ENCODE assay signal across 8 cellular contexts in the genomic region with DNA sequence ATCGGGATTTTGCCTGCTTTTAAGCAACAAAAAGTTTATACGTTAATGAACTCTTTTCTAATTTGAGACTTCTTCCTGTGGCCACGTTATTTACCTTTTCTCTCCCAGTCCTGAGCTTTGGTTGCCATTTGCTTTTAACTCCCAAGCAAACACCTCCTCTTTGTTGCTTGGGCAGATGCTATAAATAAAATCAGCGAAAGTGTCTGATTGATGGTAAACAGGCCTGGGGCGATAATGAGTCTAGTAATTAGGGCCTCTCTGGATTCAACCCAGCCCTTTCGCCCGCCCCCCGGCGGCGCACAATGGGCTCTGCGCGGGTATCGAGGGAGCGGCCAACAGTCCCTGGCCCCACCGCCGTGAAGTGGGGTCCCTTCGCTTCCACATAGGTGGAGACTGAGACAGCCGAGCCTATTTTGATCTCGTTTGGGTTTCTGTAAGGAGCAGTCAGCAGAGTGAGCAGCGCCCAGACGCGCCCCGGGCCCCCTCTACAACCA. TPM values are rescaled to one million over a fixed set of nuclear protein-coding genes. Genes with fewer than 3 reads are reported as not detected.
DNase-seq lines count a peak whose midpoint lies in the region; ATAC-seq lines count a peak whose summit lies in the region.

No MANE protein-coding gene starts in this region.

- no peaks in the 10 kb centered on the region for H3K9me3 Mint-ChIP-seq in activated T-cell treated with anti-CD3 and anti-CD28 coated beads, Interleukin-2, amount 50 U/mL, for 24 hours
- no peaks in the 10 kb centered on the region for H3K9me3 Mint-ChIP-seq in naive B cell

- no peak for DNase-seq in activated T-cell treated with anti-CD3 and anti-CD28 coated beads, Interleukin-2, amount 50 U/mL, for 24 hours
- DNase-seq in activated T-cell treated with anti-CD3 and anti-CD28 coated beads for 4 hours (no peak), NCI-H82 (lab: John Stamatoyannopoulos, UW) (peak; percentile 73), naive B cell (no peak), AG08395 (ENCODE audit: low spot score) (no peak), superior temporal gyrus (ENCODE audit: extremely low spot score) (no peak)

- peaks cover 0 to 11% of the 10 kb centered on the region in 2 donors for H3K4me1 ChIP-seq in duodenal mucosa (ENCODE audit: control insufficient read depth in 1 of 2, insufficient read depth in 2 of 2, low read length in 2 of 2)

- H3K27me3 Mint-ChIP-seq in activated T-cell treated with anti-CD3 and anti-CD28 coated beads, Interleukin-2, amount 50 U/mL, for 24 hours = peaks cover 63% of the 10 kb centered on the region
- H3K27me3 Mint-ChIP-seq in naive B cell = peaks cover 46 to 61% (median 49%) of the 10 kb centered on the region in 3 donors

- peak overlapping the region in 1 of 2 donors; percentile 42 for H3K9ac ChIP-seq in duodenal mucosa (ENCODE audit: low read depth in 1 of 2, low read length in 2 of 2)

- H3K36me3 ChIP-seq in duodenal mucosa (ENCODE audit: control insufficient read depth in 1 of 2, insufficient read depth in 2 of 2, low read length in 2 of 2) = no peaks in the 10 kb centered on the region

- H3K4me1 Mint-ChIP-seq in activated T-cell treated with anti-CD3 and anti-CD28 coated beads, Interleukin-2, amount 50 U/mL, for 24 hours (ENCODE audit: low read depth) = peaks cover 11% of the 10 kb centered on the region
- H3K4me1 Mint-ChIP-seq in naive B cell = peaks cover 5 to 19% (median 13%) of the 10 kb centered on the region in 3 donors

- H3K4me3 ChIP-seq in duodenal mucosa (ENCODE audit: low read depth in 1 of 2, low read length in 2 of 2) = peak overlapping the region; percentile 85 to 90

- no peak overlapping the region for H3K27ac ChIP-seq in duodenal mucosa (ENCODE audit: low read depth, low read length)

- ATAC-seq in HG03064 (IDR thresholded peaks at IDR 0.05; ENCODE audit: low read depth, unreplicated experiment) = peak; percentile 14
- peak; percentile 22 to 28 for ATAC-seq in naive B cell (ENCODE audit: low read depth in 2 of 2)

- H3K27ac Mint-ChIP-seq in activated T-cell treated with anti-CD3 and anti-CD28 coated beads, Interleukin-2, amount 50 U/mL, for 24 hours = no peak overlapping the region
- H3K27ac Mint-ChIP-seq in naive B cell = peak overlapping the region in 1 of 6 donors; percentile 58

- peak overlapping the region; percentile 77 for H3K4me3 Mint-ChIP-seq in activated T-cell treated with anti-CD3 and anti-CD28 coated beads, Interleukin-2, amount 50 U/mL, for 24 hours
- H3K4me3 Mint-ChIP-seq in naive B cell = peak overlapping the region; percentile 82 to 93 (median 88)

- no peaks in the 10 kb centered on the region for H3K36me3 Mint-ChIP-seq in activated T-cell treated with anti-CD3 and anti-CD28 coated beads, Interleukin-2, amount 50 U/mL, for 24 hours (ENCODE audit: low read depth)
- H3K36me3 Mint-ChIP-seq in naive B cell = peaks cover 0 to 6% of the 10 kb centered on the region in 2 donors

- peaks cover 7 to 10% of the 10 kb centered on the region in 2 donors for H3K27me3 ChIP-seq in duodenal mucosa (ENCODE audit: control insufficient read depth in 1 of 2, insufficient read depth in 2 of 2, low read length in 2 of 2)

- no peaks in the 10 kb centered on the region for H3K9me3 ChIP-seq in duodenal mucosa (ENCODE audit: control insufficient read depth in 1 of 2, low read length in 2 of 2)

RNA-seq across cellular contexts. Expression of a gene that starts 0.8 kb away (rescaled TPM):
- polyA plus RNA-seq in naive B cell (ENCODE audit: low read depth in 6 of 6) = under 1 TPM in 1 of 6 donors, not detected in 5; 0.20 TPM

RNA-seq across cellular contexts. Expression of a gene that starts 53.2 kb away (rescaled TPM):
- polyA plus RNA-seq in naive B cell (ENCODE audit: low read depth in 6 of 6) = 10 to 100 TPM; 27.4 to 47.7 (median 33.7) TPM
